In genomic region chr5:127947886-127948285, GRCh38 we compare ENCODE assay signal across 5 cellular contexts.
"Had no signal": no experiment of that assay in that cellular context is flagged by ENCODE, and none has a peak within 500 bp of the region (broad histone marks: within the 10 kb centered on the region; RNA-seq: fewer than 3 reads in every experiment).

No MANE protein-coding gene starts in this region.

- H3K27ac ChIP-seq: HL-60 had no signal

- H3K4me3 ChIP-seq: K562 had no signal

- DNase-seq: IMR-90, KBM-7, KG1 had no signal
